ENCODE assay signal across 7 cellular contexts in genomic region chr22:50342651-50343540, GRCh38. TPM values are rescaled to one million over a fixed set of nuclear protein-coding genes. Genes with fewer than 3 reads are reported as not detected.
DNase-seq lines count a peak whose midpoint lies in the region; ATAC-seq and TF ChIP-seq lines count a peak whose summit lies in the region.

PPP6R2 (plus strand) TSS chr22:50343327; CDS start chr22:50393909, 50,582 bp downstream.

- TF ChIP-seq CTCF in choroid plexus epithelial cell (conservative IDR thresholded peaks at IDR 0.05; ENCODE audit: low read depth, low read length) = no peak

- peak; percentile 69 for ATAC-seq in GM18505 (IDR thresholded peaks at IDR 0.05; ENCODE audit: unreplicated experiment)
- ATAC-seq in HG02623 (IDR thresholded peaks at IDR 0.05; ENCODE audit: unreplicated experiment) = peak; percentile 54
- peak; percentile 84 for ATAC-seq in activated CD4-positive, alpha-beta T cell treated with anti-CD3 and anti-CD28 coated beads for 36 hours

- H3K4me1 Mint-ChIP-seq in activated CD4-positive, alpha-beta T cell treated with anti-CD3 and anti-CD28 coated beads for 36 hours = peaks cover 7% of the 10 kb centered on the region

- TF ChIP-seq POLR2A in GM18505 (IDR thresholded peaks at IDR 0.05; ENCODE audit: borderline replicate concordance, extremely low read depth, insufficient read depth, insufficient read length) = peak; percentile 72

- H3K4me3 Mint-ChIP-seq in activated CD4-positive, alpha-beta T cell treated with anti-CD3 and anti-CD28 coated beads for 36 hours = peak within 1 kb of the TSS; percentile 71

- no peaks in the 10 kb centered on the region for H3K36me3 Mint-ChIP-seq in activated CD4-positive, alpha-beta T cell treated with anti-CD3 and anti-CD28 coated beads for 36 hours (ENCODE audit: low read depth)

- H3K27me3 ChIP-seq in layer of hippocampus (ENCODE audit: control insufficient read depth, insufficient read depth, low read length) = no peaks in the 10 kb centered on the region

- peak within 1 kb of the TSS; percentile 87 for H3K27ac Mint-ChIP-seq in activated CD4-positive, alpha-beta T cell treated with anti-CD3 and anti-CD28 coated beads for 36 hours

- POLR2A ChIA-PET in activated CD4-positive, alpha-beta T cell treated with anti-CD3 and anti-CD28 coated beads for 36 hours (lab: Charles Lee) = no interaction called here

- DNase-seq in NCI-H1694 treated with DMSO at 0.1 percent for 48 hours (lab: John Stamatoyannopoulos, UW) (peak; percentile 88), choroid plexus epithelial cell (ENCODE audit: low read depth) (peak; percentile 76)
- peak; percentile 93 for DNase-seq in activated CD4-positive, alpha-beta T cell treated with anti-CD3 and anti-CD28 coated beads for 36 hours
- peak; percentile 91 to 95 for DNase-seq in stimulated activated CD4-positive, alpha-beta T cell treated with anti-CD3 and anti-CD28 coated beads, Interleukin-1b, Interleukin-23, amount 100 ng/mL, for 4 hours (ENCODE audit: low read depth in 2 of 2)

- intact Hi-C loops in activated CD4-positive, alpha-beta T cell treated with anti-CD3 and anti-CD28 coated beads for 36 hours (cut with DNase I, micrococcal nuclease) = loop anchor here (1.0 to 5.0 kb wide), 18 partner anchors 16 to 381 kb away; partner anchors contain the start of genes ARSA (in 1 of the 2), CHKB (in 1 of the 2), DENND6B (in 1 of the 2) and HDAC10 (in 1 of the 2)

- CTCF ChIA-PET in activated CD4-positive, alpha-beta T cell treated with anti-CD3 and anti-CD28 coated beads for 36 hours (lab: Charles Lee) = interaction anchor here (0.5 to 2.7 kb wide), 15 partner anchors 10 to 284 kb away, joined by 3 to 31 read pairs (median 4); partner anchors contain the start of genes DENND6B, HDAC10, PLXNB2 and SCO2

- H3K27ac ChIP-seq in layer of hippocampus (ENCODE audit: low read depth, low read length) = peak within 1 kb of the TSS; percentile 73

- H3K27me3 Mint-ChIP-seq in activated CD4-positive, alpha-beta T cell treated with anti-CD3 and anti-CD28 coated beads for 36 hours = no peaks in the 10 kb centered on the region

- peak within 1 kb of the TSS; percentile 75 for H3K4me3 ChIP-seq in choroid plexus epithelial cell (ENCODE audit: low read depth, low read length)

- no peaks in the 10 kb centered on the region for H3K9me3 Mint-ChIP-seq in activated CD4-positive, alpha-beta T cell treated with anti-CD3 and anti-CD28 coated beads for 36 hours (ENCODE audit: low read depth)

RNA-seq across cellular contexts. Expression of gene PPP6R2, which starts in this region (rescaled TPM):
- total RNA-seq in activated CD4-positive, alpha-beta T cell treated with anti-CD3 and anti-CD28 coated beads for 36 hours = 10 to 100 TPM; 37.3 to 39.5 TPM

Comparison
In these comparisons a context has a peak if more than half of its experiments do, and no peak if none do; other contexts are left out.
1. Peak in every context shown above with its lines: DNase-seq, ATAC-seq, H3K4me3 ChIP-seq and H3K27ac ChIP-seq.